2 cellular contexts compared by ENCODE assay signal in the genomic region with DNA sequence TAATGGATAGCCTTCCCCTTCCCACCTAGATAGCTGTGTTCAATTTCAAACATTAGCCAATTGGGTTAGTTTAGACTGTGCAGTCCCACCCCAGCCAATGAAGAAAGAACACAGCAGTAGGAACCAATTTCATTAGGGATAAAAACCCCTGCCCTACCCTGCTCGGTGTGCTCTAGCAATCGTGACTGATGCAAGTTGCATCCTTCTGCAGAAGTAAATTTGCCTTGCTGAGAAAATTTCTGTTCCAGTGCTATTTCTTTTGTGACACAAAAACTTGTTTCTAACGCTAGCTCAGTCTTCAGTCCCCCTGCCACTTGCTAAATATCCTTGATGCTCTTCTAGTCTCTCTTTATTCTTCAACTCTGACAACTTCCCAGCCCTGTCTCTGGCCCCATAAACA.
A peak's percentile ranks its signal among the peaks of the same experiment; 100 is the strongest.
TF ChIP-seq lines count a peak whose summit lies in the region.

No MANE protein-coding gene starts in this region.

TF ChIP-seq in HepG2, 621 proteins besides CTCF, POLR2A, EP300 and RAD21:
- TF ChIP-seq ZNF562 (CRISPR knock-in tag; IDR thresholded peaks at IDR 0.05; ENCODE audit: borderline replicate concordance) (peak; percentile 96), MTA1 (CRISPR knock-in tag; IDR thresholded peaks at IDR 0.05; ENCODE audit: borderline replicate concordance) (no peak), KMT2A (CRISPR knock-in tag; IDR thresholded peaks at IDR 0.05) (no peak), PAX8 (CRISPR knock-in tag; IDR thresholded peaks at IDR 0.05; ENCODE audit: borderline replicate concordance) (no peak)

TF ChIP-seq in GM12878, 131 proteins besides CTCF, POLR2A, EP300 and RAD21:
- no peak for TF ChIP-seq NR2C1 (IDR thresholded peaks at IDR 0.05)
- TF ChIP-seq CBX5 (IDR thresholded peaks at IDR 0.05; ENCODE audit: low read depth): peak; percentile 92; the same call in 1 of the 2 replicates
